ENCODE assay signal across 9 cellular contexts in the genomic region with DNA sequence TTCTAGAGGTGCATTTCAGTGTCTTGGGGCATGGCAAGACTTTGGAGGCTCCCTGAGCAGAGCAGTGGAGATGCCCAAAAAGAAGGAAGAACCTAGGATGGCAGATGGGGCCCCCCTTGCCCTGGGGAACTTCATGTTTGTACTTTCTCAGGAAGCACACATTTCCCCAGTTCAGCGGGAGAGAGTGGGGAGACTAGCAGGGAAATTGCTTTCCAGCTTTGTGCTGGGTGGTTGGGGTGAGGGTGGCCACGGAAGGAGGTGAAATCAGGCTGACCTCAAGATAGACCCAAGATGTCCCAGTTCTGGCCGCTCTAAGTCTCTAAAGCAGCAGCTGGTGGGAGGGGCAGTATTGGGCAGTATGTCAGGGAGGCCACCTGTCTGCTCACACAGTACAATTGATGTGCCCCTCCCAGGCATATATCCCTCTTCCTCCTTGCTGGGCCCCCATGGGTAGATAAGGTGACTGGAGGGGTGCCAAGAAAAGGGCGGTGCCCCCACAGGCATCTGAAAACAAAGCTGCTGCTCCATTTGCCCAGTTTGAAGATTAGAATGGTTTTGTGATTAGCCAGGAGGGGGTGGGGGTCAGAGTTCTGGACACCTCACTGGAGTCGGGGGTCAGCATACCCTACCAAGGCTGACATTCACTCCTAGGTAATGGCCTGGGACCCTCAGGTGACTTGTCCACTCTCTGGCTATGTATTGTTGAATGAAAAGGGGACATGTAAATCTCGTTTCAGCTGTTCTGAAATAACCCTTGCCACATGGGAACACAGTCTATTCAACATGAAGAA. TPM values are rescaled to one million over a fixed set of nuclear protein-coding genes. Genes with fewer than 3 reads are reported as not detected.
DNase-seq lines count a peak whose midpoint lies in the region; ATAC-seq, FAIRE-seq and TF ChIP-seq lines count a peak whose summit lies in the region.
"Had no signal": no experiment of that assay in that cellular context is flagged by ENCODE, and none has a peak within 500 bp of the region (broad histone marks: within the 10 kb centered on the region; RNA-seq: fewer than 3 reads in every experiment).

No MANE protein-coding gene starts in this region.

- no peaks in the 10 kb centered on the region for H3K79me1 ChIP-seq in H9 (ENCODE audit: insufficient read depth, low read depth, low read length, poor library complexity, severe bottlenecking)

- no peak overlapping the region for H4K91ac ChIP-seq in H9 (ENCODE audit: insufficient read length, low read depth, low read length)

- no peak overlapping the region for H2AK5ac ChIP-seq in H9 (ENCODE audit: insufficient read length, low read length)

- H2BK5ac ChIP-seq in H9 (ENCODE audit: insufficient read length, low read length) = no peak overlapping the region

- H3K4me2 ChIP-seq in H9 (ENCODE audit: insufficient read depth, insufficient read length, low read length) = no peak overlapping the region

- no peak overlapping the region for H3T11ph ChIP-seq in H9 (ENCODE audit: low read length)

- H3K4me3 Mint-ChIP-seq in H9 = peak overlapping the region in 1 of 2 experiments; percentile 32; a peak in 2 of 5 replicates
- no peak overlapping the region for H3K4me3 Mint-ChIP-seq in stimulated activated memory B cell treated with anti-CD40 and anti-IgM and Interleukin-4, amounts not matched to agents 10 μg/mL and 1 μg/mL and 100 μg/mL, for 72 hours
- H3K4me3 Mint-ChIP-seq: central memory CD8-positive, alpha-beta T cell had no signal

- H4K5ac ChIP-seq in H9 (ENCODE audit: insufficient read length, low read depth, low read length) = no peak overlapping the region

- H3K9ac ChIP-seq in H9 (ENCODE audit: extremely low read depth, insufficient read length, low read length) = no peak overlapping the region
- H3K9ac ChIP-seq in adipocyte (ENCODE audit: low read length) = peak overlapping the region; percentile 90

- FAIRE-seq in small intestine (lab: Jason Lieb, UNC) = no peak

- no peaks in the 10 kb centered on the region for H3K9me3 ChIP-seq in H9 (ENCODE audit: control insufficient read depth, low read depth, low read length)
- no peaks in the 10 kb centered on the region for H3K9me3 ChIP-seq in adipocyte (ENCODE audit: control insufficient read depth, low read length)
- no peaks in the 10 kb centered on the region for H3K9me3 ChIP-seq in right cardiac atrium (ENCODE audit: control insufficient read depth, low read length)
- H3K9me3 ChIP-seq in small intestine (ENCODE audit: control insufficient read depth, low read depth) = no peaks in the 10 kb centered on the region

- DNase-seq in H9 (peak; percentile 22), adipocyte (ENCODE audit: low read depth) (peak; percentile 52), right cardiac atrium (peak; percentile 78 to 89 (median 83)), small intestine (peak; percentile 88), germinal center (ENCODE audit: low spot score) (no peak), T-helper 1 cell (no peak)

- peaks cover 2% of the 10 kb centered on the region; the same call in 1 of the 2 replicates for H3K27me3 ChIP-seq in H9 (ENCODE audit: insufficient read depth, low read length)
- H3K27me3 ChIP-seq in adipocyte (replicated peaks; ENCODE audit: control insufficient read depth, insufficient read depth, low read length) = no peaks in the 10 kb centered on the region
- H3K27me3 ChIP-seq in right cardiac atrium (ENCODE audit: control insufficient read depth, insufficient read depth) = no peaks in the 10 kb centered on the region
- no peaks in the 10 kb centered on the region for H3K27me3 ChIP-seq in small intestine (ENCODE audit: control insufficient read depth in 2 of 2, insufficient read depth in 2 of 2, low read length in 2 of 2)

- H2AFZ ChIP-seq in H9 (ENCODE audit: low read length) = no peak overlapping the region

- no peak overlapping the region for H3K14ac ChIP-seq in H9 (ENCODE audit: insufficient read depth, low read length)

- no peak overlapping the region for H2BK120ac ChIP-seq in H9 (ENCODE audit: low read depth, low read length, poor library complexity, severe bottlenecking)

- H2BK20ac ChIP-seq in H9 (ENCODE audit: low read depth, low read length, poor library complexity, severe bottlenecking) = no peak overlapping the region

- H3K9me3 Mint-ChIP-seq in H9 = no peaks in the 10 kb centered on the region
- no peaks in the 10 kb centered on the region for H3K9me3 Mint-ChIP-seq in stimulated activated memory B cell treated with anti-CD40 and anti-IgM and Interleukin-4, amounts not matched to agents 10 μg/mL and 1 μg/mL and 100 μg/mL, for 72 hours
- H3K9me3 Mint-ChIP-seq: central memory CD8-positive, alpha-beta T cell had no signal

- H3K27ac ChIP-seq in H9 (ENCODE audit: insufficient read length, low read depth, low read length) (no peak overlapping the region), right cardiac atrium (ENCODE audit: low read length) (peak overlapping the region; percentile 99), small intestine (ENCODE audit: low read depth in 1 of 2, low read length in 1 of 2) (peak overlapping the region; percentile 64 to 97)

- no peak overlapping the region for H2BK12ac ChIP-seq in H9 (ENCODE audit: insufficient read length, low read depth, low read length)

- H3K4me1 Mint-ChIP-seq in H9 = peaks cover 25 to 40% of the 10 kb centered on the region in 2 experiments
- peaks cover 7% of the 10 kb centered on the region for H3K4me1 Mint-ChIP-seq in stimulated activated memory B cell treated with anti-CD40 and anti-IgM and Interleukin-4, amounts not matched to agents 10 μg/mL and 1 μg/mL and 100 μg/mL, for 72 hours

- H3K4ac ChIP-seq in H9 (ENCODE audit: low read depth, low read length) = no peak overlapping the region

- H4K8ac ChIP-seq in H9 (replicated peaks; ENCODE audit: insufficient read length, low read depth, low read length) = no peak overlapping the region

- H3K4me3 ChIP-seq in adipocyte (ENCODE audit: low read length) (peak overlapping the region; percentile 48), right cardiac atrium (ENCODE audit: low read length) (no peak overlapping the region), small intestine (ENCODE audit: low read depth in 1 of 2, low read length in 2 of 2) (no peak overlapping the region)

- H3K4me1 ChIP-seq in H9 (ENCODE audit: insufficient read depth, low read length) (peaks cover 11% of the 10 kb centered on the region; the same call in 1 of the 2 replicates), adipocyte (ENCODE audit: control insufficient read depth, insufficient read depth, low read length) (peaks cover 83% of the 10 kb centered on the region), right cardiac atrium (ENCODE audit: control insufficient read depth, insufficient read depth, low read length) (peaks cover 44% of the 10 kb centered on the region), small intestine (ENCODE audit: control insufficient read depth in 2 of 2, insufficient read depth in 1 of 2, low read depth in 1 of 2, low read length in 1 of 2) (peaks cover 6 to 28% of the 10 kb centered on the region in 2 donors)

- H3K27ac Mint-ChIP-seq in H9 = peak overlapping the region in 1 of 3 experiments; percentile 73; a peak in 1 of 7 replicates
- H3K27ac Mint-ChIP-seq in stimulated activated memory B cell treated with anti-CD40 and anti-IgM and Interleukin-4, amounts not matched to agents 10 μg/mL and 1 μg/mL and 100 μg/mL, for 72 hours = no peak overlapping the region

- ATAC-seq in right cardiac atrium (peak; percentile 27 to 66), HG02885 (IDR thresholded peaks at IDR 0.05; ENCODE audit: poor library complexity, unreplicated experiment) (no peak)
- ATAC-seq in stimulated activated memory B cell treated with anti-CD40 and anti-IgM and Interleukin-4, amounts not matched to agents 10 μg/mL and 1 μg/mL and 100 μg/mL, for 72 hours = no peak

- no peak overlapping the region for H3K23ac ChIP-seq in H9 (ENCODE audit: insufficient read length, low read depth, low read length)

- TF ChIP-seq CTCF in H9 (conservative IDR thresholded peaks at IDR 0.05) = no peak

- H2BK15ac ChIP-seq in H9 (ENCODE audit: low read depth, low read length) = no peak overlapping the region

- peaks cover 0 to 42% (median 30%) of the 10 kb centered on the region in 3 experiments; a peak in 5 of 7 replicates for H3K36me3 Mint-ChIP-seq in H9 (ENCODE audit: insufficient read depth in 1 of 3, low read depth in 3 of 3)
- H3K36me3 Mint-ChIP-seq in stimulated activated memory B cell treated with anti-CD40 and anti-IgM and Interleukin-4, amounts not matched to agents 10 μg/mL and 1 μg/mL and 100 μg/mL, for 72 hours = peaks cover 57% of the 10 kb centered on the region

- H3K36me3 ChIP-seq in adipocyte (ENCODE audit: control insufficient read depth, insufficient read depth, low read length, severe bottlenecking) (no peaks in the 10 kb centered on the region), small intestine (ENCODE audit: control insufficient read depth in 2 of 2, insufficient read depth in 2 of 2, low read length in 2 of 2) (peaks cover 7 to 8% of the 10 kb centered on the region in 2 donors)

- intact Hi-C loops in right cardiac atrium (cut with DNase I) = loop anchor here (5.0 to 10.0 kb wide), 3 partner anchors 94 to 197 kb away; a partner anchor contains a TSS

- H3K18ac ChIP-seq in H9 (ENCODE audit: insufficient read length, low read depth, low read length) = no peak overlapping the region

- H3K27me3 Mint-ChIP-seq in H9 (ENCODE audit: low read depth) = peaks cover 8% of the 10 kb centered on the region
- H3K27me3 Mint-ChIP-seq in stimulated activated memory B cell treated with anti-CD40 and anti-IgM and Interleukin-4, amounts not matched to agents 10 μg/mL and 1 μg/mL and 100 μg/mL, for 72 hours = no peaks in the 10 kb centered on the region
- H3K27me3 Mint-ChIP-seq: central memory CD8-positive, alpha-beta T cell had no signal

- H3K79me2 ChIP-seq in H9 (ENCODE audit: insufficient read depth, low read length) = no peaks in the 10 kb centered on the region

- no peak overlapping the region for H3K56ac ChIP-seq in H9 (ENCODE audit: insufficient read length, low read depth, low read length)

- no CpG with 5 or more reads among the region's 6 CpGs for WGBS in H9 (ENCODE audit: extremely low coverage, insufficient read length, low lambda C conversion rate)
- WGBS in right cardiac atrium = 12% methylated on average over 6 of the region's 6 CpGs
- 12 to 29% (median 25%) methylated on average over 6 of the region's 6 CpGs for WGBS in small intestine, 3 donors

- no peaks in the 10 kb centered on the region for H4K20me1 ChIP-seq in H9 (ENCODE audit: control insufficient read depth, insufficient read depth, insufficient read length)

- H3K23me2 ChIP-seq in H9 (ENCODE audit: insufficient read length, low read depth, low read length, poor library complexity, severe bottlenecking) = no peaks in the 10 kb centered on the region

RNA-seq across cellular contexts. Expression of a gene that starts 17.1 kb away (rescaled TPM):
- total RNA-seq in H9 (2021) (20.4 and 23.5 TPM in 2 replicates), right cardiac atrium (10 to 100 TPM; 11.3 to 18.8 (median 15.0) TPM)
- polyA plus RNA-seq in right cardiac atrium (13.7 TPM), small intestine (10 to 100 TPM; 25.3 to 36.2 (median 29.1) TPM)

RNA-seq across cellular contexts. Expression of a gene that starts 33.8 kb away (rescaled TPM):
- 1.3 and 1.5 TPM in 2 replicates for total RNA-seq in H9 (2021)
- total RNA-seq in right cardiac atrium = 1 to 10 TPM; 1.2 to 1.6 (median 1.4) TPM
- 2.5 TPM for polyA plus RNA-seq in right cardiac atrium
- 1 to 10 TPM; 2.0 to 2.7 (median 2.4) TPM for polyA plus RNA-seq in small intestine

RNA-seq across cellular contexts. Expression of a gene that starts 43.0 kb away (rescaled TPM):
- 81.4 and 84.1 TPM in 2 replicates for total RNA-seq in H9 (2021)
- 10 to 100 TPM; 32.4 to 45.5 (median 40.0) TPM for total RNA-seq in right cardiac atrium
- 30.2 TPM for polyA plus RNA-seq in right cardiac atrium
- polyA plus RNA-seq in small intestine = 100 to 1,000 TPM in 2 of 3 donors, 10 to 100 TPM in 1; 93.7 to 153 (median 109) TPM

RNA-seq across cellular contexts. Expression of a gene that starts 48.0 kb away (rescaled TPM):
- total RNA-seq in H9 (2021) (42.1 and 45.3 TPM in 2 replicates), right cardiac atrium (10 to 100 TPM; 46.9 to 63.8 (median 54.2) TPM)
- polyA plus RNA-seq in right cardiac atrium (65.0 TPM), small intestine (100 to 1,000 TPM in 2 of 3 donors, 10 to 100 TPM in 1; 58.1 to 144 (median 121) TPM)

RNA-seq across cellular contexts. Expression of a gene that starts 58.6 kb away (rescaled TPM):
- total RNA-seq in H9 (2021) (36.0 and 37.4 TPM in 2 replicates), right cardiac atrium (1 to 10 TPM; 1.4 to 3.3 (median 2.5) TPM)
- polyA plus RNA-seq in right cardiac atrium (2.2 TPM), small intestine (1 to 10 TPM in 2 of 3 donors, under 1 TPM in 1; 0.89 to 5.1 (median 1.9) TPM)

Comparison
In these comparisons a context has a peak if more than half of its experiments do, and no peak if none do; other contexts are left out.
1. DNase-seq: peak in H9 (single experiment), adipocyte (single experiment), right cardiac atrium (3 of 3) and small intestine (single experiment); none in germinal center (single experiment) and T-helper 1 cell (0 of 5).
2. ATAC-seq: peak in right cardiac atrium (2 of 2); none in stimulated activated memory B cell treated with anti-CD40 and anti-IgM and Interleukin-4, amounts not matched to agents 10 μg/mL and 1 μg/mL and 100 μg/mL, for 72 hours (single experiment) and HG02885 (single experiment).